ENCODE assay signal across 8 cellular contexts in genomic region chr17:36148559-36149295, GRCh38. TPM values are rescaled to one million over a fixed set of nuclear protein-coding genes. Genes with fewer than 3 reads are reported as not detected.
DNase-seq lines count a peak whose midpoint lies in the region; ATAC-seq, FAIRE-seq and TF ChIP-seq lines count a peak whose summit lies in the region.

No MANE protein-coding gene starts in this region.

- intact Hi-C loops in right lobe of liver (cut with DNase I), result loop anchor here (5.0 to 10.0 kb wide), 3 partner anchors 74 to 181 kb away; partner anchors contain the start of genes CCL14 (in 1 of the 2) and CCL16 (in 1 of the 2)

- H3K27ac ChIP-seq in coronary artery (peak overlapping the region in 1 of 2 donors; percentile 23), right lobe of liver (no peak overlapping the region)

- FAIRE-seq in D721Med (lab: Jason Lieb, UNC), result no peak

- DNase-seq in D721Med (ENCODE audit: insufficient read length, low spot score) (peak; percentile 48), H7 (peak; percentile 80), NCI-H2227 treated with DMSO at 0.1 percent for 48 hours (lab: John Stamatoyannopoulos, UW) (peak; percentile 19), coronary artery (ENCODE audit: low spot score) (no peak), right lobe of liver (peak; percentile 72 to 79 (median 77))
- DNase-seq in activated CD4-positive, alpha-beta T cell treated with anti-CD3 and anti-CD28 coated beads, Interleukin-2, amount 50 U/mL, for 1 hour, result peak; percentile 59
- DNase-seq in stimulated activated CD4-positive, alpha-beta T cell treated with anti-CD3 and anti-CD28 coated beads, TNF-alpha, amount 100 ng/mL, for 4 hours (ENCODE audit: low read depth in 3 of 3), result peak; percentile 22 to 37 (median 24)

- H3K36me3 ChIP-seq in H7 (replicated peaks; ENCODE audit: control insufficient read depth, insufficient read depth, low read length) (no peaks in the 10 kb centered on the region), right lobe of liver (no peaks in the 10 kb centered on the region)

- no peak for TF ChIP-seq POLR2A in right lobe of liver (IDR thresholded peaks at IDR 0.05)

- 32% methylated on average over 6 of the region's 6 CpGs for WGBS in right lobe of liver (ENCODE audit: insufficient coverage, low coverage, low lambda C conversion rate, missing lambda C conversion rate)

- no peaks in the 10 kb centered on the region for H3K9me3 ChIP-seq in right lobe of liver

- no peaks in the 10 kb centered on the region for H3K4me1 ChIP-seq in right lobe of liver

- H3K27me3 ChIP-seq in H7 (ENCODE audit: control insufficient read depth, insufficient read depth, low read length) (no peaks in the 10 kb centered on the region; the same call in 1 of the 2 replicates), right lobe of liver (no peaks in the 10 kb centered on the region)

- H3K4me3 ChIP-seq in H7 (ENCODE audit: insufficient read depth, low read depth, low read length) (no peak overlapping the region), coronary artery (peak overlapping the region; percentile 45), right lobe of liver (no peak overlapping the region)

- ATAC-seq in right lobe of liver (peak; percentile 95 to 98 (median 97)), GM19452 (IDR thresholded peaks at IDR 0.05; ENCODE audit: unreplicated experiment) (no peak)

- TF ChIP-seq CTCF in D721Med (IDR thresholded peaks at IDR 0.05; ENCODE audit: insufficient read depth, missing control alignments), result peak; percentile 100
- TF ChIP-seq CTCF in coronary artery (IDR thresholded peaks at IDR 0.05), result peak; percentile 90
- peak; percentile 97 to 100 (median 100) for TF ChIP-seq CTCF in right lobe of liver (IDR thresholded peaks at IDR 0.05)

RNA-seq across cellular contexts. Expression of gene TBC1D3B, which starts 27.7 kb away (rescaled TPM):
- total RNA-seq in H7 (2014; rRNA removed; shearing (Covaris generic)), result 1.1 TPM in 1 of 2 replicates, not detected in the other
- total RNA-seq in right lobe of liver, result 1 to 10 TPM in 4 of 6 experiments, not detected in 2; 2.4 to 6.5 (median 3.7) TPM

RNA-seq across cellular contexts. Expression of gene CCL4, which starts 45.1 kb away (rescaled TPM):
- total RNA-seq in H7 (2014; rRNA removed; shearing (Covaris generic)), result not detected in 2 replicates
- 1 to 10 TPM in 4 of 6 experiments, under 1 TPM in 2; 0.79 to 7.1 (median 2.4) TPM for total RNA-seq in right lobe of liver

RNA-seq across cellular contexts. Expression of gene CCL3L1, which starts 47.8 kb away (rescaled TPM):
- not detected in 2 replicates for total RNA-seq in H7 (2014; rRNA removed; shearing (Covaris generic))
- 1 to 10 TPM in 1 of 6 experiments, under 1 TPM in 1, not detected in 4; 0.81 to 2.8 TPM for total RNA-seq in right lobe of liver

RNA-seq across cellular contexts. Expression of gene CCL3, which starts 58.8 kb away (rescaled TPM):
- not detected in 2 replicates for total RNA-seq in H7 (2014; rRNA removed; shearing (Covaris generic))
- total RNA-seq in right lobe of liver, result 10 to 100 TPM in 1 of 6 experiments, 1 to 10 TPM in 1, under 1 TPM in 3, not detected in 1; 0.43 to 18.2 (median 0.53) TPM
